ENCODE assay signal across 8 cellular contexts in the genomic region with DNA sequence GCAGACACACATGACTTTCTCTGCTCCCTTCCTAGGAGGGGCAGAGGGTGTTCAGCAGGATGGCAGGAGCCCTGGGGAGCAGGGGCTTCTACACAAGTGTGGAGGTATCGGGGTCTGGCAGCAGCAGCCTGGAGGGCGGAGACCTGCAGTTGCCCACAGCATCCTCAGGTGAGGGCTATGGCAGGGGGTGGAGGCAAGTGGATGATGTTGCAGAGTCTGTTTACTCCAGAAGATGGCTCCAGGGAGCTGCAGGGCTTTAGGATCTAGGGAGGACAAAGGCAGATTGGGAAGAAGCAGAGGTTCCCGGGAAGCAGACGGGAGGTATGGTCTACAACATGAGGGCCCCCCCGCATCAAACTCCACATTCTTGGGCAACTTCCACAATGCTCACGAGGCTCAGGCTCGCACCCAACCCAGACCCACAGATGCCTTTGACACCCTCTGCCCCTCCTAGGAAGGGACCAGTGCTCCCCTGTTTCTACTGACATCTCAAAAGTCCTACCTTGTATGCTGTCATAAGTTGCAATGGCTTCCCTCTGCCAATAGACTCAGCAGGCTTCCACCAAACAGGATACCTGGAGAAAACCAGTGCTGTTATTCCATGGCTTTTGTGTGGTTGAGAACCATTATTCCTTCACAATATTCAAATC. TPM values are rescaled to one million over a fixed set of nuclear protein-coding genes. Genes with fewer than 3 reads are reported as not detected.
DNase-seq lines count a peak whose midpoint lies in the region; ATAC-seq and TF ChIP-seq lines count a peak whose summit lies in the region.

No MANE protein-coding gene starts in this region.

- H3K36me3 ChIP-seq in brain microvascular endothelial cell (replicated peaks), result no peaks in the 10 kb centered on the region

- H3K36me3 Mint-ChIP-seq in osteocyte (ENCODE audit: unreplicated experiment), result no peaks in the 10 kb centered on the region

- TF ChIP-seq CTCF in GM12873 (IDR thresholded peaks at IDR 0.05; ENCODE audit: insufficient read depth, low read depth, low read length, missing control alignments) (peak; percentile 48), brain microvascular endothelial cell (IDR thresholded peaks at IDR 0.05; ENCODE audit: low read depth, low read length, missing control alignments) (peak; percentile 69), osteocyte (IDR thresholded peaks at IDR 0.05) (peak; percentile 28)

- H3K27ac Mint-ChIP-seq in osteocyte (ENCODE audit: unreplicated experiment), result no peak overlapping the region

- no peak overlapping the region for H3K27ac ChIP-seq in brain microvascular endothelial cell

- H3K27me3 ChIP-seq in brain microvascular endothelial cell (replicated peaks), result peaks cover 3% of the 10 kb centered on the region

- in situ Hi-C loops in brain microvascular endothelial cell (cut with HindIII; ENCODE audit: low pct_ligation_motif_present, low sequenced_read_pairs), result no loop called here

- H3K4me1 Mint-ChIP-seq in osteocyte (ENCODE audit: unreplicated experiment), result no peaks in the 10 kb centered on the region

- H3K27me3 Mint-ChIP-seq in osteocyte (ENCODE audit: unreplicated experiment), result peaks cover 62% of the 10 kb centered on the region

- no peak overlapping the region for H3K4me3 ChIP-seq in brain microvascular endothelial cell (ENCODE audit: low read depth, low read length)

- no peaks in the 10 kb centered on the region for H3K9me3 Mint-ChIP-seq in osteocyte (ENCODE audit: unreplicated experiment)

- DNase-seq in NCI-H2107 treated with DMSO at 0.1 percent for 48 hours (lab: John Stamatoyannopoulos, UW; ENCODE audit: unreplicated experiment) (peak; percentile 54), brain microvascular endothelial cell (no peak), osteocyte (ENCODE audit: extremely low spot score, unreplicated experiment) (no peak), globus pallidus (ENCODE audit: low spot score) (no peak), GM19240 (ENCODE audit: insufficient read length, low spot score) (no peak), GM19238 (ENCODE audit: insufficient read length, low spot score) (no peak)

- H3K4me3 Mint-ChIP-seq in osteocyte (ENCODE audit: unreplicated experiment), result no peak overlapping the region

- ATAC-seq in HG02588 (IDR thresholded peaks at IDR 0.05; ENCODE audit: unreplicated experiment), result no peak

RNA-seq across cellular contexts. Expression of a gene that starts 12.0 kb away (rescaled TPM):
- not detected in 2 replicates for total RNA-seq in osteocyte

RNA-seq across cellular contexts. Expression of a gene that starts 19.6 kb away (rescaled TPM):
- total RNA-seq in osteocyte, result 25.3 and 26.1 TPM in 2 replicates
